Comparison of ENCODE assay signal across 1 cellular context in the genomic region with DNA sequence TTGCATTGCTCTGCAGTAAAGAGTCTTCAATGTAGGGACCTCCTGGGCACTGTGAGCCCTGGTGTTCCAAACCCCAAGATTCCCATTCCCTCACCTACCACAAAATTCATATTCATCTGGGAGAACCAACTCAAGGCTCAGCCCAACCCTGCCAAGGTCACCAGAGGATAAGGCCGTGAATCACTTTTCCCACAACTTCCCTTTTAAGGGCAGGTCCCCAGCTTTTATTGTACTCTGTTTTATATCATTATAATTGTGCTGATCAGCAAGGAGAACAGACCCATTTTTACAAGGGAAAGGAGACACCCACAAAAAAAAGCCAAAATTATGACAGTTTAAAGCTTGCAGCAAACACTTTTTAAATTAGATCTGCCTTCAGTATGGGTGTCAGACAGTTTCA.
TF ChIP-seq lines count a peak whose summit lies in the region.

No MANE protein-coding gene starts in this region.

TF ChIP-seq in SK-N-SH, 30 proteins besides CTCF, POLR2A, EP300 and RAD21 (continued from another document):
- TF ChIP-seq, protein P1, sequence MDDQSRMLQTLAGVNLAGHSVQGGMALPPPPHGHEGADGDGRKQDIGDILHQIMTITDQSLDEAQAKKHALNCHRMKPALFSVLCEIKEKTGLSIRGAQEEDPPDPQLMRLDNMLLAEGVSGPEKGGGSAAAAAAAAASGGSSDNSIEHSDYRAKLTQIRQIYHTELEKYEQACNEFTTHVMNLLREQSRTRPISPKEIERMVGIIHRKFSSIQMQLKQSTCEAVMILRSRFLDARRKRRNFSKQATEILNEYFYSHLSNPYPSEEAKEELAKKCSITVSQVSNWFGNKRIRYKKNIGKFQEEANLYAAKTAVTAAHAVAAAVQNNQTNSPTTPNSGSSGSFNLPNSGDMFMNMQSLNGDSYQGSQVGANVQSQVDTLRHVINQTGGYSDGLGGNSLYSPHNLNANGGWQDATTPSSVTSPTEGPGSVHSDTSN (IDR thresholded peaks at IDR 0.05) = no peak
- TF ChIP-seq GATA2 (CRISPR knock-in tag; IDR thresholded peaks at IDR 0.05) (no peak), FOXM1 (IDR thresholded peaks at IDR 0.05; ENCODE audit: low read depth) (no peak), FOSL2 (IDR thresholded peaks at IDR 0.05; ENCODE audit: borderline replicate concordance, low read depth) (no peak), POLR2AphosphoS5 (IDR thresholded peaks at IDR 0.05; ENCODE audit: low read depth, low read length) (no peak), TAF1 (IDR thresholded peaks at IDR 0.05; ENCODE audit: borderline replicate concordance, low read depth, low read length) (no peak), SMC3 (IDR thresholded peaks at IDR 0.05; ENCODE audit: low read depth, low read length) (no peak), YY1 (IDR thresholded peaks at IDR 0.05; ENCODE audit: low read depth) (no peak), TCF12 (IDR thresholded peaks at IDR 0.05) (no peak; the same call in 1 of the 2 replicates), RCOR1 (IDR thresholded peaks at IDR 0.05; ENCODE audit: low read length) (no peak)
- TF ChIP-seq, protein P2, sequence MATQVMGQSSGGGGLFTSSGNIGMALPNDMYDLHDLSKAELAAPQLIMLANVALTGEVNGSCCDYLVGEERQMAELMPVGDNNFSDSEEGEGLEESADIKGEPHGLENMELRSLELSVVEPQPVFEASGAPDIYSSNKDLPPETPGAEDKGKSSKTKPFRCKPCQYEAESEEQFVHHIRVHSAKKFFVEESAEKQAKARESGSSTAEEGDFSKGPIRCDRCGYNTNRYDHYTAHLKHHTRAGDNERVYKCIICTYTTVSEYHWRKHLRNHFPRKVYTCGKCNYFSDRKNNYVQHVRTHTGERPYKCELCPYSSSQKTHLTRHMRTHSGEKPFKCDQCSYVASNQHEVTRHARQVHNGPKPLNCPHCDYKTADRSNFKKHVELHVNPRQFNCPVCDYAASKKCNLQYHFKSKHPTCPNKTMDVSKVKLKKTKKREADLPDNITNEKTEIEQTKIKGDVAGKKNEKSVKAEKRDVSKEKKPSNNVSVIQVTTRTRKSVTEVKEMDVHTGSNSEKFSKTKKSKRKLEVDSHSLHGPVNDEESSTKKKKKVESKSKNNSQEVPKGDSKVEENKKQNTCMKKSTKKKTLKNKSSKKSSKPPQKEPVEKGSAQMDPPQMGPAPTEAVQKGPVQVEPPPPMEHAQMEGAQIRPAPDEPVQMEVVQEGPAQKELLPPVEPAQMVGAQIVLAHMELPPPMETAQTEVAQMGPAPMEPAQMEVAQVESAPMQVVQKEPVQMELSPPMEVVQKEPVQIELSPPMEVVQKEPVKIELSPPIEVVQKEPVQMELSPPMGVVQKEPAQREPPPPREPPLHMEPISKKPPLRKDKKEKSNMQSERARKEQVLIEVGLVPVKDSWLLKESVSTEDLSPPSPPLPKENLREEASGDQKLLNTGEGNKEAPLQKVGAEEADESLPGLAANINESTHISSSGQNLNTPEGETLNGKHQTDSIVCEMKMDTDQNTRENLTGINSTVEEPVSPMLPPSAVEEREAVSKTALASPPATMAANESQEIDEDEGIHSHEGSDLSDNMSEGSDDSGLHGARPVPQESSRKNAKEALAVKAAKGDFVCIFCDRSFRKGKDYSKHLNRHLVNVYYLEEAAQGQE (IDR thresholded peaks at IDR 0.05; ENCODE audit: low read depth, low read length) = no peak
- TF ChIP-seq, protein P3, sequence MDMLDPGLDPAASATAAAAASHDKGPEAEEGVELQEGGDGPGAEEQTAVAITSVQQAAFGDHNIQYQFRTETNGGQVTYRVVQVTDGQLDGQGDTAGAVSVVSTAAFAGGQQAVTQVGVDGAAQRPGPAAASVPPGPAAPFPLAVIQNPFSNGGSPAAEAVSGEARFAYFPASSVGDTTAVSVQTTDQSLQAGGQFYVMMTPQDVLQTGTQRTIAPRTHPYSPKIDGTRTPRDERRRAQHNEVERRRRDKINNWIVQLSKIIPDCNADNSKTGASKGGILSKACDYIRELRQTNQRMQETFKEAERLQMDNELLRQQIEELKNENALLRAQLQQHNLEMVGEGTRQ (IDR thresholded peaks at IDR 0.05; ENCODE audit: borderline replicate concordance, low read depth, low read length) = no peak
- TF ChIP-seq, protein P4, sequence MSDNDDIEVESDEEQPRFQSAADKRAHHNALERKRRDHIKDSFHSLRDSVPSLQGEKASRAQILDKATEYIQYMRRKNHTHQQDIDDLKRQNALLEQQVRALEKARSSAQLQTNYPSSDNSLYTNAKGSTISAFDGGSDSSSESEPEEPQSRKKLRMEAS (IDR thresholded peaks at IDR 0.05; ENCODE audit: low read depth) = no peak
